ENCODE assay signal across 8 cellular contexts in the genomic region with DNA sequence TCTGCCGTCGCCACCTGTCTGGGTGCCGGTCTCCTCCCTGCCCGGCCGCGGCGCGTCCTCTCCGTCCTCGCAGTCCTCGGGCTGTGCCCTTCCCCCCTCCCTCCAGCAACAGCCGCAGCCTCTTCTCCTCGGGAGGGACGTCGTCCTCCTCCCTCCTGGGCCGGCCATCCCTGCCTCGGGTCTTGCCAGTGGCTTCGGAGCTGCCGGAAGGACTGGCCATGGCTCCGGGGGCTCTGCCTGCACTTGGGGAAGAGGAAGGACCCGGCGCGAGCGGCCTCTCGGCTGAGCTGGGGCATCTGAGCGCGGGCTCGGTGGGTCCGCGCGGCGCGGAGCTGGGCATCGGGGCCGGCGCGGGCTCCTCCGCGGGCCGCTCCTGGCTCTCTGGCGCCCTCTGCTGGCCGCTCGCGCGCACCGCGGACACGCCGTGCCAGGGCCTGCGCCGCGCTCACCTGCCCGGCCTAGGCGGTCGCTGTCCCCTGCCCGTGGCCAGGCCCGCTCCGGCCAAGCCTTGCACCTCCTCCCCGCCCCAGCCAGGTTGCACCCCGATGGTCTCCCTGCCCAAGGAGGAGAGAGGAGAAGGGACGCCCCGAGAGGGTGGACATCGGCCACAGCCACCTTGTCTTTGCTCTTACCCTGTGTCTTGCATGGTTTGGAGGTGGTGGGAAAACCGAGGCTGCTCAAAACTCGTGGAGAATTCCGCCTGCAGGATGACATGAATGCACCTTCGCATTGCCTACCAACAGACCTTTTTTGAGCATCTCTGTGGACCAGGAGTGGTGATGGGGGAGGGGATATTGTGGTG.
DNase-seq lines count a peak whose midpoint lies in the region; TF ChIP-seq lines count a peak whose summit lies in the region.
"Not testable (repeated sequence)": the region's sequence is repeated elsewhere in the genome, so short reads cannot be mapped to it uniquely, and the experiment has no call there.

No MANE protein-coding gene starts in this region.

- WGBS in hepatocyte (ENCODE audit: low lambda C conversion rate, missing lambda C conversion rate): 9% methylated on average over 39 of the region's 67 CpGs
- WGBS in neuronal stem cell (ENCODE audit: extremely low coverage in 2 of 2, insufficient read length in 2 of 2, insufficient replicate concordance in 1 of 2), 2 donors: no CpG with 5 or more reads among the region's 67 CpGs

- H2BK120ac ChIP-seq in neuronal stem cell (ENCODE audit: low read depth, low read length): not testable (repeated sequence)

- H2AK5ac ChIP-seq in neuronal stem cell (ENCODE audit: low read depth, low read length): not testable (repeated sequence)

- peak overlapping the region; percentile 54 to 72 (median 60) for H3K4me3 ChIP-seq in BLaER1 treated with 17β-estradiol and CSF1 and Interleukin-3, amounts not matched to agents 10 nM and 100 nM
- H3K4me3 ChIP-seq in HEK293 (ENCODE audit: low read depth, low read length) (peak overlapping the region; percentile 52), hepatocyte (peak overlapping the region; percentile 83), neuronal stem cell (ENCODE audit: low read length in 2 of 2) (peak overlapping the region; percentile 47 to 81)

- not testable (repeated sequence) for H3K4me1 ChIP-seq in BLaER1 treated with 17β-estradiol and CSF1 and Interleukin-3, amounts not matched to agents 10 nM and 100 nM; HEK293 (ENCODE audit: control insufficient read depth, insufficient read depth, low read length); hepatocyte (ENCODE audit: insufficient read depth); neuronal stem cell (ENCODE audit: control insufficient read depth in 2 of 2, insufficient read depth in 1 of 2, low read depth in 1 of 2, low read length in 2 of 2)

- not testable (repeated sequence) for H2BK12ac ChIP-seq in neuronal stem cell (ENCODE audit: low read length)

- CTCF ChIA-PET in HEK293 (lab: Yijun Ruan, JAX): interaction anchor here (0.6 kb wide), 2 partner anchors 60 to 1495 kb away, joined by 3 to 4 read pairs; no protein-coding TSS in a partner anchor

- not testable (repeated sequence) for H3K9me3 ChIP-seq in BLaER1 treated with 17β-estradiol and CSF1 and Interleukin-3, amounts not matched to agents 10 nM and 100 nM (replicated peaks in 1 of 11); HEK293 (ENCODE audit: control insufficient read depth, insufficient read depth, low read depth, low read length); hepatocyte (ENCODE audit: low read depth); neuronal stem cell (replicated peaks in 1 of 2; ENCODE audit: control insufficient read depth in 2 of 2, insufficient read depth in 1 of 2, low read depth in 1 of 2, low read length in 2 of 2)

- 0 out of 22 replicates have a peak overlapping the region, but pooled peaks of 1 of the 11 experiments have one; percentile 33 for H3K27ac ChIP-seq in BLaER1 treated with 17β-estradiol and CSF1 and Interleukin-3, amounts not matched to agents 10 nM and 100 nM
- H3K27ac ChIP-seq in HEK293 (ENCODE audit: extremely low read depth, low read depth, low read length); hepatocyte; neuronal stem cell (replicated peaks; ENCODE audit: low read length): not testable (repeated sequence)

- not testable (repeated sequence) for H3K18ac ChIP-seq in neuronal stem cell (ENCODE audit: low read length)

- H3K79me2 ChIP-seq in hepatocyte: not testable (repeated sequence)

- peak; percentile 13 for DNase-seq in RPMI7951 (ENCODE audit: low read depth)
- peak; percentile 35 for DNase-seq in activated T-cell treated with anti-CD3 and anti-CD28 coated beads for 1 hour (ENCODE audit: low read depth)
- DNase-seq in central memory CD4-positive, alpha-beta T cell: peak; percentile 22
- peak; percentile 56 for DNase-seq in hepatocyte (ENCODE audit: low spot score)
- DNase-seq in neuronal stem cell (ENCODE audit: low spot score): peak; percentile 20
- DNase-seq in stimulated activated CD8-positive, alpha-beta memory T cell treated with anti-CD3 and anti-CD28 coated beads, Interleukin-2, amount 100 ng/mL, for 48 hours (ENCODE audit: low read depth in 2 of 2): peak; percentile 19 to 36

- H3K9me2 ChIP-seq in hepatocyte (replicated peaks; ENCODE audit: insufficient read depth): not testable (repeated sequence)

- POLR2A ChIA-PET in HEK293 (lab: Yijun Ruan, JAX): not testable (repeated sequence)

- not testable (repeated sequence) for H3K14ac ChIP-seq in neuronal stem cell (ENCODE audit: low read length)

- H3K4me2 ChIP-seq in BLaER1 treated with 17β-estradiol and CSF1 and Interleukin-3, amounts not matched to agents 10 nM and 100 nM: peak overlapping the region; percentile 68 to 94 (median 84)
- H3K4me2 ChIP-seq in hepatocyte (peak overlapping the region; percentile 100), neuronal stem cell (ENCODE audit: insufficient read depth, low read length, poor library complexity, severe bottlenecking) (peak overlapping the region; percentile 62)

- H4K8ac ChIP-seq in neuronal stem cell (ENCODE audit: low read depth, low read length): not testable (repeated sequence)

- H2BK5ac ChIP-seq in neuronal stem cell (ENCODE audit: low read length): not testable (repeated sequence)

- not testable (repeated sequence) for H4K20me1 ChIP-seq in BLaER1 treated with 17β-estradiol and CSF1 and Interleukin-3, amounts not matched to agents 10 nM and 100 nM; hepatocyte (ENCODE audit: insufficient read depth, poor library complexity, severe bottlenecking)

- H3K79me1 ChIP-seq in neuronal stem cell (ENCODE audit: low read depth, low read length): not testable (repeated sequence)

- H3K23ac ChIP-seq in neuronal stem cell (ENCODE audit: low read depth, low read length, poor library complexity): not testable (repeated sequence)

- H2AFZ ChIP-seq in hepatocyte: peak overlapping the region; percentile 98
- peak overlapping the region; percentile 95 for H2AFZ ChIP-seq in neuronal stem cell (ENCODE audit: low read length)

- peak overlapping the region in 9 of 11 experiments; percentile 37 to 74 (median 62); a peak in 15 of 22 replicates for H3K9ac ChIP-seq in BLaER1 treated with 17β-estradiol and CSF1 and Interleukin-3, amounts not matched to agents 10 nM and 100 nM
- not testable (repeated sequence) for H3K9ac ChIP-seq in neuronal stem cell (ENCODE audit: low read depth, low read length, poor library complexity)

- not testable (repeated sequence) for H3K4ac ChIP-seq in neuronal stem cell (ENCODE audit: low read length)

- not testable (repeated sequence) for H3K27me3 ChIP-seq in BLaER1 treated with 17β-estradiol and CSF1 and Interleukin-3, amounts not matched to agents 10 nM and 100 nM; hepatocyte
- peaks cover 0 to 21% (median 11%) of the 10 kb centered on the region in 3 experiments for H3K27me3 ChIP-seq in neuronal stem cell (ENCODE audit: control insufficient read depth in 3 of 3, insufficient read depth in 3 of 3, low read depth in 1 of 3, low read length in 3 of 3)

- not testable (repeated sequence) for TF ChIP-seq CTCF in HEK293 (tag by site-specific recombination; IDR thresholded peaks at IDR 0.05)
- peak; percentile 48 for TF ChIP-seq CTCF in hepatocyte (IDR thresholded peaks at IDR 0.05; ENCODE audit: poor library complexity)

- H3K36me3 ChIP-seq in BLaER1 treated with 17β-estradiol and CSF1 and Interleukin-3, amounts not matched to agents 10 nM and 100 nM; HEK293 (ENCODE audit: control insufficient read depth in 2 of 2, insufficient read depth in 1 of 2, low read length in 2 of 2); hepatocyte (replicated peaks; ENCODE audit: insufficient read depth, low read depth); neuronal stem cell (replicated peaks in 1 of 2; ENCODE audit: control insufficient read depth in 2 of 2, insufficient read depth in 2 of 2, low read length in 2 of 2): not testable (repeated sequence)

- H2BK15ac ChIP-seq in neuronal stem cell (ENCODE audit: low read length): not testable (repeated sequence)

- H4K91ac ChIP-seq in neuronal stem cell (ENCODE audit: low read depth, low read length, poor library complexity): not testable (repeated sequence)

TF ChIP-seq in HEK293, 187 proteins besides CTCF, POLR2A, EP300 and RAD21:
- TF ChIP-seq ZNF335 (tag by site-specific recombination; conservative IDR thresholded peaks at IDR 0.05) (0 out of 2 replicates have a peak, but pooled peaks have one; percentile 32), ZBTB26 (tag by site-specific recombination; optimal IDR thresholded peaks at IDR 0.05) (peak; percentile 83), ZNF341 (tag by site-specific recombination; IDR thresholded peaks at IDR 0.05; ENCODE audit: low read depth) (peak; percentile 70; the same call in 1 of the 2 replicates)
